1 cellular context compared by ENCODE assay signal in the genomic region with DNA sequence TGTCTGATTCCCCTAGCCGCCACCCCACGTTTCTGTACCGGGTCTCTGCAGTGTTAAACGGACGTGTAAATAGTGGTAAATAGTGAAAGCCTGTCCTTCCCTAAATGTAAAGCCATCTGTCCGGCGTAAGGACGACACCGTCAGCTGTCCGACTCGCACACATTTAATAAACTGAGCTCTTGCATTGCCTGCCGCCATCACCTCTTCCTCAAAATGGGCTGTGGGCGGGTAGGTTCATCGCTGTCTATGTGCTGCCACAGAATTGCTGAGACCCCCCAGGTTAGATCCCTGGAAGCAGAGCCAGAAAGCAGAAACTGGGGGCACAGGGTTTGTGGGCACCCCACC.
TF ChIP-seq lines count a peak whose summit lies in the region.

No MANE protein-coding gene starts in this region.

TF ChIP-seq in K562, 482 proteins besides CTCF, POLR2A, EP300 and RAD21:
- TF ChIP-seq FOSL1 (tag; conservative IDR thresholded peaks at IDR 0.05) (no peak), MYNN (IDR thresholded peaks at IDR 0.05) (0 out of 2 replicates have a peak, but pooled peaks have one; percentile 12), MYNN (CRISPR knock-in tag; IDR thresholded peaks at IDR 0.05) (no peak), ZNF445 (CRISPR knock-in tag; IDR thresholded peaks at IDR 0.05; ENCODE audit: low read depth) (no peak), SUPT5H (IDR thresholded peaks at IDR 0.05) (0 out of 2 replicates have a peak, but pooled peaks have one; percentile 21)
